ENCODE assay signal across 1 cellular context in the genomic region with DNA sequence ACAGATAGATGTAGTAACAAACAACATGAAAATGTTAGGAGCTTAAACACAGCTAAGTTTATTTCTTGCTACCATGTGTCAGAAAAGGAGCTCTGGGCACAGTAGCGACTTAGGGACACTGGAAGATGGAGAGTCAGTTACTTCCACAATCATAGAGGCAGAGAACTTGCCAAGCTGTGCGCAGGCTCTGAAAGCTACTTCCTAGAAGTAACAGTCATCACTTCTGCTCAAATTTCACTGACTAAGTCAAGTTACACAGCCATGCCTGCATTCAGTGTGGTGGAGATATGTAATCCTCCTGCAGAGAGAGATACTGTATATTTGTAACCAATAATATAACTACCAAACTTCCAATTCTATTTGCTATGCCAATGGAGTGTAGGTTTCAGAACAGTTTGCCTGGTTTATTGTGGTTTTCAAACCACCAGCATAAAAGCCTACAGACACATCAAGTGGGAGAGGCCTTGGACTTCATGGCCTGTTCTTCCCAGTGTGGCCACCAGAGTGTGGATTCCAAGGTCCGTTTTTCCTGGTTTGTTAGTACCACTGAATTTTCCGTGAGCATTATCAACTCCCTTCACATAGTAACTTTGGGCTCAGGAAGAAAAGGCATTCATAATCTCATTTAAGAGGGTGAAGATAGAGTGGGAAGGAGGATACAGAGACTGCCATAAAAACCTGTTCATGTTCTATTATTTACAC.
TF ChIP-seq lines count a peak whose summit lies in the region.

No MANE protein-coding gene starts in this region.

TF ChIP-seq in HCT116, 20 proteins besides CTCF, POLR2A, EP300 and RAD21:
- TF ChIP-seq CBX3 (IDR thresholded peaks at IDR 0.05; ENCODE audit: low read depth) (no peak), FOSL1 (IDR thresholded peaks at IDR 0.05; ENCODE audit: low read depth) (no peak), JUND (IDR thresholded peaks at IDR 0.05) (no peak), POLR2AphosphoS5 (IDR thresholded peaks at IDR 0.05; ENCODE audit: low read depth, low read length) (no peak), EZH2 (IDR thresholded peaks at IDR 0.05) (no peak), CEBPB (IDR thresholded peaks at IDR 0.05; ENCODE audit: low read depth) (no peak), SIN3A (IDR thresholded peaks at IDR 0.05; ENCODE audit: low read depth) (no peak), SP1 (IDR thresholded peaks at IDR 0.05; ENCODE audit: low read depth) (no peak), EZH2phosphoT487 (IDR thresholded peaks at IDR 0.05; ENCODE audit: borderline replicate concordance) (no peak), ELF1 (IDR thresholded peaks at IDR 0.05; ENCODE audit: borderline replicate concordance, low read depth) (no peak), ZNF274 (IDR thresholded peaks at IDR 0.05; ENCODE audit: low read depth, low read length) (no peak)
- TF ChIP-seq, protein P1, sequence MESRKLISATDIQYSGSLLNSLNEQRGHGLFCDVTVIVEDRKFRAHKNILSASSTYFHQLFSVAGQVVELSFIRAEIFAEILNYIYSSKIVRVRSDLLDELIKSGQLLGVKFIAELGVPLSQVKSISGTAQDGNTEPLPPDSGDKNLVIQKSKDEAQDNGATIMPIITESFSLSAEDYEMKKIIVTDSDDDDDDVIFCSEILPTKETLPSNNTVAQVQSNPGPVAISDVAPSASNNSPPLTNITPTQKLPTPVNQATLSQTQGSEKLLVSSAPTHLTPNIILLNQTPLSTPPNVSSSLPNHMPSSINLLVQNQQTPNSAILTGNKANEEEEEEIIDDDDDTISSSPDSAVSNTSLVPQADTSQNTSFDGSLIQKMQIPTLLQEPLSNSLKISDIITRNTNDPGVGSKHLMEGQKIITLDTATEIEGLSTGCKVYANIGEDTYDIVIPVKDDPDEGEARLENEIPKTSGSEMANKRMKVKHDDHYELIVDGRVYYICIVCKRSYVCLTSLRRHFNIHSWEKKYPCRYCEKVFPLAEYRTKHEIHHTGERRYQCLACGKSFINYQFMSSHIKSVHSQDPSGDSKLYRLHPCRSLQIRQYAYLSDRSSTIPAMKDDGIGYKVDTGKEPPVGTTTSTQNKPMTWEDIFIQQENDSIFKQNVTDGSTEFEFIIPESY (IDR thresholded peaks at IDR 0.05; ENCODE audit: extremely low read depth, insufficient replicate concordance, low read length): no peak
- TF ChIP-seq, protein P2, sequence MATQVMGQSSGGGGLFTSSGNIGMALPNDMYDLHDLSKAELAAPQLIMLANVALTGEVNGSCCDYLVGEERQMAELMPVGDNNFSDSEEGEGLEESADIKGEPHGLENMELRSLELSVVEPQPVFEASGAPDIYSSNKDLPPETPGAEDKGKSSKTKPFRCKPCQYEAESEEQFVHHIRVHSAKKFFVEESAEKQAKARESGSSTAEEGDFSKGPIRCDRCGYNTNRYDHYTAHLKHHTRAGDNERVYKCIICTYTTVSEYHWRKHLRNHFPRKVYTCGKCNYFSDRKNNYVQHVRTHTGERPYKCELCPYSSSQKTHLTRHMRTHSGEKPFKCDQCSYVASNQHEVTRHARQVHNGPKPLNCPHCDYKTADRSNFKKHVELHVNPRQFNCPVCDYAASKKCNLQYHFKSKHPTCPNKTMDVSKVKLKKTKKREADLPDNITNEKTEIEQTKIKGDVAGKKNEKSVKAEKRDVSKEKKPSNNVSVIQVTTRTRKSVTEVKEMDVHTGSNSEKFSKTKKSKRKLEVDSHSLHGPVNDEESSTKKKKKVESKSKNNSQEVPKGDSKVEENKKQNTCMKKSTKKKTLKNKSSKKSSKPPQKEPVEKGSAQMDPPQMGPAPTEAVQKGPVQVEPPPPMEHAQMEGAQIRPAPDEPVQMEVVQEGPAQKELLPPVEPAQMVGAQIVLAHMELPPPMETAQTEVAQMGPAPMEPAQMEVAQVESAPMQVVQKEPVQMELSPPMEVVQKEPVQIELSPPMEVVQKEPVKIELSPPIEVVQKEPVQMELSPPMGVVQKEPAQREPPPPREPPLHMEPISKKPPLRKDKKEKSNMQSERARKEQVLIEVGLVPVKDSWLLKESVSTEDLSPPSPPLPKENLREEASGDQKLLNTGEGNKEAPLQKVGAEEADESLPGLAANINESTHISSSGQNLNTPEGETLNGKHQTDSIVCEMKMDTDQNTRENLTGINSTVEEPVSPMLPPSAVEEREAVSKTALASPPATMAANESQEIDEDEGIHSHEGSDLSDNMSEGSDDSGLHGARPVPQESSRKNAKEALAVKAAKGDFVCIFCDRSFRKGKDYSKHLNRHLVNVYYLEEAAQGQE (IDR thresholded peaks at IDR 0.05; ENCODE audit: low read depth): no peak
- TF ChIP-seq, protein P3, sequence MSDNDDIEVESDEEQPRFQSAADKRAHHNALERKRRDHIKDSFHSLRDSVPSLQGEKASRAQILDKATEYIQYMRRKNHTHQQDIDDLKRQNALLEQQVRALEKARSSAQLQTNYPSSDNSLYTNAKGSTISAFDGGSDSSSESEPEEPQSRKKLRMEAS (IDR thresholded peaks at IDR 0.05): no peak
TF ChIP-seq in HCT116: peak in this region for 0.
